8 cellular contexts compared by ENCODE assay signal in the genomic region with DNA sequence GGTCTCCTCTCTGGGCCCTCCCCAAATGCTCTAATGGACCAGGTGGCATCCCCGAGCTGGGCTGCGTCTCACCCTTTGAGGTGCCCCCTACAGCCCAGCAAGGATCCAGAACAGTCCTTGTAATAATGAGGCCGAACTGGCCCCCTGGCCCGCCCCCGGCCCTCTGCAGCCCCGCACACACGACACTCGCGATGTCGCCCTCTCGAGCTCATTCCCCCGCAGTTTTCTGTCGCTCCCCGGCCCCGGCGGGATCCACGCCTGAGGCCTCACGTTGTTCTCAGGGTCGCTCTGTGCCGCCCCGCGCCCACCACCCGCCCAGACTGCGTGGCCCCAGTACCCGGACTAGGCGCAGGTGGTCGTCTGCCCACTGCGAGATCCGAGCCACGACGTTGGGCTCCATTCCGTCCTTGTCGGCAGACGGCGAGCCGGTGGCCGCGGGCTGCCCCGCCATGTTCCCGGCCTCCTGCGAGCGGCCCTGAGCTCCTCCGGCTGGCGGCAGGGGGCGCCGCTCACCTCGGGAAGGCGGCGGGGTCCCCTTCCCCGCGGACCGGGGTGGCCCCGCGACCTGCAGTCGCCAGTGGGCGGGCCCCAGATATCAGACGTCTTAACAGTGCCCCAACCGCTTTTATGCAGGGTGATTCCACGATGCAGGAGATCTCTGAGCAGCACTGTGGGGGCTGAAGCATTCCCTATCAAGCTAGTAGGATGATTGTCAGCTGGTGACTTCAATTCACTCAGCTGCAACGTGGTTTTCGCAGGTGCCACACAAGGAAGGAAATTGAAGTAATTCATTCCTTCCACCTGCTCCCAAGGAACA. TPM values are rescaled to one million over a fixed set of nuclear protein-coding genes. Genes with fewer than 3 reads are reported as not detected.
DNase-seq lines count a peak whose midpoint lies in the region; ATAC-seq and TF ChIP-seq lines count a peak whose summit lies in the region.

A gene with protein sequence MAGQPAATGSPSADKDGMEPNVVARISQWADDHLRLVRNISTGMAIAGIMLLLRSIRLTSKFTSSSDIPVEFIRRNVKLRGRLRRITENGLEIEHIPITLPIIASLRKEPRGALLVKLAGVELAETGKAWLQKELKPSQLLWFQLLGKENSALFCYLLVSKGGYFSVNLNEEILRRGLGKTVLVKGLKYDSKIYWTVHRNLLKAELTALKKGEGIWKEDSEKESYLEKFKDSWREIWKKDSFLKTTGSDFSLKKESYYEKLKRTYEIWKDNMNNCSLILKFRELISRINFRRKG (minus strand): TSS at position 477 of the 817 bp plus-strand sequence. CDS start 26 bp downstream, at position 451.

- no peaks in the 10 kb centered on the region for H3K4me1 ChIP-seq in CD8-positive, alpha-beta memory T cell (ENCODE audit: insufficient read depth, low read length)

- peak within 1 kb of the TSS; percentile 67 to 98 (median 92) for H3K27ac Mint-ChIP-seq in CD8-positive, alpha-beta memory T cell
- H3K27ac Mint-ChIP-seq in endothelial cell (ENCODE audit: unreplicated experiment): peak within 1 kb of the TSS; percentile 18

- CTCF ChIA-PET in CD8-positive, alpha-beta memory T cell (lab: Charles Lee): interaction anchor here (0.6 to 2.9 kb wide), 62 partner anchors 9 to 1492 kb away, joined by 3 to 44 read pairs (median 4); a partner anchor contains a TSS

- H3K36me3 Mint-ChIP-seq in CD8-positive, alpha-beta memory T cell: peaks cover 5 to 20% (median 8%) of the 10 kb centered on the region in 3 donors
- no peaks in the 10 kb centered on the region for H3K36me3 Mint-ChIP-seq in endothelial cell (ENCODE audit: low read depth, unreplicated experiment)

- peak; percentile 70 to 81 (median 77) for DNase-seq in CD8-positive, alpha-beta memory T cell
- DNase-seq in NCI-H82 (lab: John Stamatoyannopoulos, UW) (peak; percentile 75), endothelial cell (ENCODE audit: low spot score) (peak; percentile 78), middle frontal gyrus (ENCODE audit: extremely low spot score, low spot score) (peak; percentile 51)
- peak; percentile 53 to 55 for DNase-seq in activated CD8-positive, alpha-beta memory T cell treated with anti-CD3 and anti-CD28 coated beads for 4 hours (ENCODE audit: low read depth in 2 of 2)
- peak; percentile 57 to 63 for DNase-seq in stimulated activated CD8-positive, alpha-beta memory T cell treated with anti-CD3 and anti-CD28 coated beads, Interleukin-2, amount 100 ng/mL, for 1 hour (ENCODE audit: low read depth in 2 of 2)

- H3K4me3 Mint-ChIP-seq in CD8-positive, alpha-beta memory T cell: peak within 1 kb of the TSS; percentile 86 to 93 (median 90)
- peak within 1 kb of the TSS; percentile 90 for H3K4me3 Mint-ChIP-seq in endothelial cell (ENCODE audit: unreplicated experiment)

- H3K36me3 ChIP-seq in CD8-positive, alpha-beta memory T cell (ENCODE audit: insufficient read depth, low read length): no peaks in the 10 kb centered on the region

- peak within 1 kb of the TSS; percentile 59 for H3K27ac ChIP-seq in CD8-positive, alpha-beta memory T cell (ENCODE audit: low read depth, low read length)

- POLR2A ChIA-PET in CD8-positive, alpha-beta memory T cell (lab: Charles Lee): interaction anchor here (0.6 to 3.1 kb wide), 7 partner anchors 10 to 749 kb away, joined by 3 to 24 read pairs (median 6); a partner anchor contains a TSS

- H3K9me3 Mint-ChIP-seq in CD8-positive, alpha-beta memory T cell: no peaks in the 10 kb centered on the region
- H3K9me3 Mint-ChIP-seq in endothelial cell (ENCODE audit: unreplicated experiment): no peaks in the 10 kb centered on the region

- no peaks in the 10 kb centered on the region for H3K9me3 ChIP-seq in CD8-positive, alpha-beta memory T cell (ENCODE audit: low read length)

- peaks cover 3% of the 10 kb centered on the region for H3K27me3 ChIP-seq in CD8-positive, alpha-beta memory T cell (ENCODE audit: insufficient read depth, low read length, poor library complexity, severe bottlenecking)

- H3K4me3 ChIP-seq in CD8-positive, alpha-beta memory T cell (ENCODE audit: low read length): peak within 1 kb of the TSS; percentile 49

- H3K27me3 Mint-ChIP-seq in CD8-positive, alpha-beta memory T cell: peaks cover 4 to 7% of the 10 kb centered on the region in 2 donors
- no peaks in the 10 kb centered on the region for H3K27me3 Mint-ChIP-seq in endothelial cell (ENCODE audit: unreplicated experiment)

- peak; percentile 68 for TF ChIP-seq CTCF in endothelial cell (IDR thresholded peaks at IDR 0.05; ENCODE audit: unreplicated experiment)

- ATAC-seq in GM19395 (IDR thresholded peaks at IDR 0.05; ENCODE audit: unreplicated experiment): peak; percentile 95
- peak; percentile 94 for ATAC-seq in HG03521 (IDR thresholded peaks at IDR 0.05; ENCODE audit: unreplicated experiment)

- peaks cover 20 to 39% (median 30%) of the 10 kb centered on the region in 3 donors for H3K4me1 Mint-ChIP-seq in CD8-positive, alpha-beta memory T cell
- H3K4me1 Mint-ChIP-seq in endothelial cell (ENCODE audit: unreplicated experiment): no peaks in the 10 kb centered on the region

RNA-seq across cellular contexts. Expression of the gene that starts here (rescaled TPM):
- 1 to 10 TPM; 1.8 to 2.2 TPM for total RNA-seq in CD8-positive, alpha-beta memory T cell
- polyA plus RNA-seq in CD8-positive, alpha-beta memory T cell: 4.9 TPM
- 1.1 TPM for total RNA-seq in endothelial cell (ENCODE audit: unreplicated experiment)

Comparison
In these comparisons a context has a peak if more than half of its experiments do, and no peak if none do; other contexts are left out.
1. Peak in every context shown above with its lines: DNase-seq, ATAC-seq, H3K4me3 ChIP-seq and H3K27ac ChIP-seq.